1 cellular context compared by ENCODE assay signal in genomic region chr2:41847744-41848441, GRCh38.
TF ChIP-seq lines count a peak whose summit lies in the region.

No MANE protein-coding gene starts in this region.

TF ChIP-seq in HepG2, 621 proteins besides CTCF, POLR2A, EP300 and RAD21 (continued from another document and continues in another):
- TF ChIP-seq NFAT5 (CRISPR knock-in tag; IDR thresholded peaks at IDR 0.05) (no peak), HBP1 (CRISPR knock-in tag; IDR thresholded peaks at IDR 0.05; ENCODE audit: low read depth) (0 out of 2 replicates have a peak, but pooled peaks have one; percentile 77), GPN1 (CRISPR knock-in tag; IDR thresholded peaks at IDR 0.05; ENCODE audit: borderline replicate concordance) (no peak), ZNF383 (CRISPR knock-in tag; IDR thresholded peaks at IDR 0.05; ENCODE audit: borderline replicate concordance) (no peak), ATF4 (CRISPR knock-in tag; IDR thresholded peaks at IDR 0.05) (peak in 1 of 2 experiments; percentile 82; a peak in 2 of 4 replicates), KMT2B (CRISPR knock-in tag; IDR thresholded peaks at IDR 0.05) (peak; percentile 56; the same call in 1 of the 2 replicates), ZSCAN5A (CRISPR knock-in tag; IDR thresholded peaks at IDR 0.05; ENCODE audit: borderline replicate concordance) (no peak), AGO2 (optimal IDR thresholded peaks at IDR 0.05; ENCODE audit: low read depth, low read length) (no peak), SAFB2 (CRISPR knock-in tag; IDR thresholded peaks at IDR 0.05; ENCODE audit: borderline replicate concordance, low read depth) (no peak; the same call in 1 of the 2 replicates), CHD4 (IDR thresholded peaks at IDR 0.05; ENCODE audit: borderline replicate concordance, low read length) (peak; percentile 91), HNRNPUL1 (IDR thresholded peaks at IDR 0.05; ENCODE audit: low read depth, low read length) (0 out of 2 replicates have a peak, but pooled peaks have one; percentile 22), MED13 (CRISPR knock-in tag; IDR thresholded peaks at IDR 0.05) (peak; percentile 81), ZFP36L2 (CRISPR knock-in tag; IDR thresholded peaks at IDR 0.05) (no peak), FOXA3 (CRISPR knock-in tag; IDR thresholded peaks at IDR 0.05) (peak; percentile 100), ZNF512B (CRISPR knock-in tag; IDR thresholded peaks at IDR 0.05; ENCODE audit: borderline replicate concordance) (no peak), ZNF205 (CRISPR knock-in tag; IDR thresholded peaks at IDR 0.05) (peak; percentile 91), ZNF263 (CRISPR knock-in tag; IDR thresholded peaks at IDR 0.05) (no peak), STAG1 (CRISPR knock-in tag; IDR thresholded peaks at IDR 0.05) (no peak), ZNF547 (CRISPR knock-in tag; IDR thresholded peaks at IDR 0.05) (no peak), ZNF772 (CRISPR knock-in tag; IDR thresholded peaks at IDR 0.05) (0 out of 2 replicates have a peak, but pooled peaks have one; percentile 43), FLYWCH1 (CRISPR knock-in tag; IDR thresholded peaks at IDR 0.05) (no peak), ESRRA (CRISPR knock-in tag; IDR thresholded peaks at IDR 0.05; ENCODE audit: low read depth) (peak; percentile 50; the same call in 1 of the 2 replicates), KDM6A (CRISPR knock-in tag; IDR thresholded peaks at IDR 0.05; ENCODE audit: low read depth) (peak; percentile 90), ZBTB21 (CRISPR knock-in tag; IDR thresholded peaks at IDR 0.05) (peak; percentile 68; the same call in 1 of the 2 replicates), HNF1A (IDR thresholded peaks at IDR 0.05; ENCODE audit: low read depth) (peak; percentile 79; the same call in 1 of the 2 replicates), HNF1A (CRISPR knock-in tag; IDR thresholded peaks at IDR 0.05; ENCODE audit: borderline replicate concordance) (peak; percentile 69; the same call in 1 of the 2 replicates), HNF4G (IDR thresholded peaks at IDR 0.05; ENCODE audit: borderline replicate concordance, low read depth, low read length) (peak; percentile 97), HNF4G (CRISPR knock-in tag; IDR thresholded peaks at IDR 0.05; ENCODE audit: borderline replicate concordance, low read depth) (no peak), ZNF619 (CRISPR knock-in tag; IDR thresholded peaks at IDR 0.05) (0 out of 2 replicates have a peak, but pooled peaks have one; percentile 26), ZNF451 (CRISPR knock-in tag; IDR thresholded peaks at IDR 0.05) (no peak; the same call in 1 of the 2 replicates), HHEX (CRISPR knock-in tag; IDR thresholded peaks at IDR 0.05) (peak; percentile 74), XBP1 (CRISPR knock-in tag; IDR thresholded peaks at IDR 0.05) (no peak), AHDC1 (CRISPR knock-in tag; IDR thresholded peaks at IDR 0.05; ENCODE audit: borderline replicate concordance) (no peak; the same call in 1 of the 2 replicates), ZFP90 (CRISPR knock-in tag; IDR thresholded peaks at IDR 0.05; ENCODE audit: borderline replicate concordance) (no peak), PCBP1 (IDR thresholded peaks at IDR 0.05; ENCODE audit: borderline replicate concordance, low read depth, low read length) (no peak), KMT2A (CRISPR knock-in tag; IDR thresholded peaks at IDR 0.05) (peak; percentile 49; the same call in 1 of the 2 replicates), MATR3 (CRISPR knock-in tag; IDR thresholded peaks at IDR 0.05) (no peak)
